ENCODE assay signal across 1 cellular context in the genomic region with DNA sequence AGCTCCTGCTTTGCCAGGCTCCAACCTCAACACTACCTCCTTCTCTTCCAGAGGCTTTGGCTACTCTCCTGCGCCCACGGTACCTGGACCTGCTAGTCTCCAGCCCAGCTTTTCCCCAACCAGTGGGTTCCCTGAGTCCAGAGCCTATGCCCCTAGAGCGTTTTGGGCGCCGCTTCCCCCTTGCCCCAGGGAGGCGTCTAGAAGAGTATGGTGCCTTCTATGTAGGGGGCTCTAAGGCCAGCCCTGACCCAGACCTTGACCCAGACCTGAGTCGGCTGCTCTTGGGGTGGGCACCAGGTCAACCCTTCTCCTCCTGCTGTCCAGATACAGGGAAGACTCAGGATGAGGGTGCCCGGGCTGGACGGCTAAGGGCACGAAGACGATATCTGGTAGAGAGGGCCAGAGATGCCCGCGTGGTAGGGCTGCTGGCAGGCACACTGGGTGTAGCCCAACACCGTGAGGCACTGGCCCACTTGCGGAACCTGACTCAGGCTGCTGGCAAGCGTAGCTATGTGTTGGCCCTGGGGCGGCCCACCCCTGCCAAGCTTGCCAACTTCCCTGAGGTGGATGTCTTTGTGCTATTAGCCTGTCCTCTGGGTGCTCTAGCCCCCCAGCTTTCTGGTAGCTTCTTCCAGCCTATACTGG.
TF ChIP-seq lines count a peak whose summit lies in the region.

No MANE protein-coding gene starts in this region.

TF ChIP-seq in WTC11, 78 proteins besides CTCF, POLR2A, EP300 and RAD21:
- TF ChIP-seq, protein P1, sequence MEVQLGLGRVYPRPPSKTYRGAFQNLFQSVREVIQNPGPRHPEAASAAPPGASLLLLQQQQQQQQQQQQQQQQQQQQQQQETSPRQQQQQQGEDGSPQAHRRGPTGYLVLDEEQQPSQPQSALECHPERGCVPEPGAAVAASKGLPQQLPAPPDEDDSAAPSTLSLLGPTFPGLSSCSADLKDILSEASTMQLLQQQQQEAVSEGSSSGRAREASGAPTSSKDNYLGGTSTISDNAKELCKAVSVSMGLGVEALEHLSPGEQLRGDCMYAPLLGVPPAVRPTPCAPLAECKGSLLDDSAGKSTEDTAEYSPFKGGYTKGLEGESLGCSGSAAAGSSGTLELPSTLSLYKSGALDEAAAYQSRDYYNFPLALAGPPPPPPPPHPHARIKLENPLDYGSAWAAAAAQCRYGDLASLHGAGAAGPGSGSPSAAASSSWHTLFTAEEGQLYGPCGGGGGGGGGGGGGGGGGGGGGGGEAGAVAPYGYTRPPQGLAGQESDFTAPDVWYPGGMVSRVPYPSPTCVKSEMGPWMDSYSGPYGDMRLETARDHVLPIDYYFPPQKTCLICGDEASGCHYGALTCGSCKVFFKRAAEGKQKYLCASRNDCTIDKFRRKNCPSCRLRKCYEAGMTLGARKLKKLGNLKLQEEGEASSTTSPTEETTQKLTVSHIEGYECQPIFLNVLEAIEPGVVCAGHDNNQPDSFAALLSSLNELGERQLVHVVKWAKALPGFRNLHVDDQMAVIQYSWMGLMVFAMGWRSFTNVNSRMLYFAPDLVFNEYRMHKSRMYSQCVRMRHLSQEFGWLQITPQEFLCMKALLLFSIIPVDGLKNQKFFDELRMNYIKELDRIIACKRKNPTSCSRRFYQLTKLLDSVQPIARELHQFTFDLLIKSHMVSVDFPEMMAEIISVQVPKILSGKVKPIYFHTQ (CRISPR knock-in tag; IDR thresholded peaks at IDR 0.05), result no peak
- no peak for TF ChIP-seq ZNF671 (CRISPR knock-in tag; IDR thresholded peaks at IDR 0.05)
